1 cellular context compared by ENCODE assay signal in the genomic region with DNA sequence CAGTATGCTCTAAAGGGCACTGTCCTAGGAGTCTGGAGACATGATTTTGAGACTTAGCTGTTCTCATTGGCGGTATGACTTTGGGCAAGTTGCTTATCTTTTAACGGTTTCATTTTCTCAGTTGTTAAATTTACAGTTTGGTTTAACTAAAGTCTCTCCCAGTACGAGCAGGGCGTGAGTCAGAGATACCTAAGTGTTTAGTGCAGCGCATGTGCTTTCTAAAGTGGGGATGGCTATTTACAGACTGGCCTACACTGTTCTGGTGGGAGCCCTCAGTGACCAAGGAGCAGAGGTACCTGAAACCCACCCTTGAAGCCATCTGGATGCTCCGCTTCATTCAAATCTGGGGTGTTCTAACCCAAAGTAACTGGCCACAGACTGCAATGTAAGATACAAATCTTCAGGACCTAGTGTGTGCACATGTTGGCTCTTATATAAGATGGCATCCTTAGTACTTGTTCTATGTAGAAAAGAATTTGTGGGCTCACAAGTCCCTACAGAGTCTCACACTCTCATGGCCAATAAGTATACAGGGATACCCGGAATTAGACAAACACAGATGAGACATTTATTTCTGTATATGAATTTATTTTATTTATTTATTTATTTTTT.
TF ChIP-seq lines count a peak whose summit lies in the region.

No MANE protein-coding gene starts in this region.

TF ChIP-seq in K562, 482 proteins besides CTCF, POLR2A, EP300 and RAD21 (continues in another document):
- no peak for TF ChIP-seq BCL6 (CRISPR knock-in tag; IDR thresholded peaks at IDR 0.05)
- 0 out of 2 replicates have a peak, but pooled peaks have one; percentile 41 for TF ChIP-seq DMBX1 (CRISPR knock-in tag; IDR thresholded peaks at IDR 0.05; ENCODE audit: borderline replicate concordance)
- peak; percentile 52 for TF ChIP-seq JUND (IDR thresholded peaks at IDR 0.05; ENCODE audit: borderline replicate concordance, low read depth, low read length)
- peak; percentile 34; the same call in 1 of the 3 replicates for TF ChIP-seq JUND (tag; IDR thresholded peaks at IDR 0.05; ENCODE audit: borderline replicate concordance, low read depth, low read length)
- TF ChIP-seq FOXA3 (CRISPR knock-in tag; conservative IDR thresholded peaks at IDR 0.05 in 1 of 2, IDR thresholded peaks at IDR 0.05 in 1 of 2): peak in 1 of 2 experiments; percentile 75; a peak in 1 of 4 replicates
- peak; percentile 93 for TF ChIP-seq ZKSCAN1 (IDR thresholded peaks at IDR 0.05; ENCODE audit: low read depth, low read length)
- TF ChIP-seq ZNF274 (IDR thresholded peaks at IDR 0.05; ENCODE audit: borderline replicate concordance, low read depth, low read length): no peak
- TF ChIP-seq, protein P1, sequence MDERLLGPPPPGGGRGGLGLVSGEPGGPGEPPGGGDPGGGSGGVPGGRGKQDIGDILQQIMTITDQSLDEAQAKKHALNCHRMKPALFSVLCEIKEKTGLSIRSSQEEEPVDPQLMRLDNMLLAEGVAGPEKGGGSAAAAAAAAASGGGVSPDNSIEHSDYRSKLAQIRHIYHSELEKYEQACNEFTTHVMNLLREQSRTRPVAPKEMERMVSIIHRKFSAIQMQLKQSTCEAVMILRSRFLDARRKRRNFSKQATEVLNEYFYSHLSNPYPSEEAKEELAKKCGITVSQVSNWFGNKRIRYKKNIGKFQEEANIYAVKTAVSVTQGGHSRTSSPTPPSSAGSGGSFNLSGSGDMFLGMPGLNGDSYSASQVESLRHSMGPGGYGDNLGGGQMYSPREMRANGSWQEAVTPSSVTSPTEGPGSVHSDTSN (CRISPR knock-in tag; IDR thresholded peaks at IDR 0.05; ENCODE audit: low read depth): no peak
- TF ChIP-seq, protein P1 (tag; conservative IDR thresholded peaks at IDR 0.05; ENCODE audit: low read depth): no peak
- TF ChIP-seq MYC (IDR thresholded peaks at IDR 0.05; ENCODE audit: low read depth, low read length): peak; percentile 29; the same call in 1 of the 2 replicates
- TF ChIP-seq MYC (CRISPR knock-in tag; IDR thresholded peaks at IDR 0.05; ENCODE audit: borderline replicate concordance, low read depth): no peak
- TF ChIP-seq, protein P2, sequence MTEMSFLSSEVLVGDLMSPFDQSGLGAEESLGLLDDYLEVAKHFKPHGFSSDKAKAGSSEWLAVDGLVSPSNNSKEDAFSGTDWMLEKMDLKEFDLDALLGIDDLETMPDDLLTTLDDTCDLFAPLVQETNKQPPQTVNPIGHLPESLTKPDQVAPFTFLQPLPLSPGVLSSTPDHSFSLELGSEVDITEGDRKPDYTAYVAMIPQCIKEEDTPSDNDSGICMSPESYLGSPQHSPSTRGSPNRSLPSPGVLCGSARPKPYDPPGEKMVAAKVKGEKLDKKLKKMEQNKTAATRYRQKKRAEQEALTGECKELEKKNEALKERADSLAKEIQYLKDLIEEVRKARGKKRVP (CRISPR knock-in tag; IDR thresholded peaks at IDR 0.05): peak; percentile 50; the same call in 1 of the 2 replicates
- TF ChIP-seq ZNF184 (CRISPR knock-in tag; IDR thresholded peaks at IDR 0.05): no peak
- TF ChIP-seq GTF2A2 (tag; IDR thresholded peaks at IDR 0.05): no peak
- TF ChIP-seq DPF2 (IDR thresholded peaks at IDR 0.05): peak; percentile 43; the same call in 1 of the 2 replicates
- TF ChIP-seq, protein P3, sequence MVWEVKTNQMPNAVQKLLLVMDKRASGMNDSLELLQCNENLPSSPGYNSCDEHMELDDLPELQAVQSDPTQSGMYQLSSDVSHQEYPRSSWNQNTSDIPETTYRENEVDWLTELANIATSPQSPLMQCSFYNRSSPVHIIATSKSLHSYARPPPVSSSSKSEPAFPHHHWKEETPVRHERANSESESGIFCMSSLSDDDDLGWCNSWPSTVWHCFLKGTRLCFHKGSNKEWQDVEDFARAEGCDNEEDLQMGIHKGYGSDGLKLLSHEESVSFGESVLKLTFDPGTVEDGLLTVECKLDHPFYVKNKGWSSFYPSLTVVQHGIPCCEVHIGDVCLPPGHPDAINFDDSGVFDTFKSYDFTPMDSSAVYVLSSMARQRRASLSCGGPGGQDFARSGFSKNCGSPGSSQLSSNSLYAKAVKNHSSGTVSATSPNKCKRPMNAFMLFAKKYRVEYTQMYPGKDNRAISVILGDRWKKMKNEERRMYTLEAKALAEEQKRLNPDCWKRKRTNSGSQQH (CRISPR knock-in tag; IDR thresholded peaks at IDR 0.05): no peak
- peak; percentile 48 to 62; a peak in 3 of 4 replicates for TF ChIP-seq NRF1 (conservative IDR thresholded peaks at IDR 0.05 in 1 of 2, IDR thresholded peaks at IDR 0.05 in 1 of 2)
- no peak for TF ChIP-seq EWSR1 (IDR thresholded peaks at IDR 0.05; ENCODE audit: borderline replicate concordance, low read depth, partially characterized antibody)
- 0 out of 2 replicates have a peak, but pooled peaks have one; percentile 5 for TF ChIP-seq RBFOX2 (IDR thresholded peaks at IDR 0.05; ENCODE audit: low read depth, low read length)
- TF ChIP-seq FOXK1 (CRISPR knock-in tag; IDR thresholded peaks at IDR 0.05; ENCODE audit: borderline replicate concordance): no peak
- 0 out of 2 replicates have a peak, but pooled peaks have one; percentile 27 for TF ChIP-seq NR4A1 (CRISPR knock-in tag; IDR thresholded peaks at IDR 0.05)
- no peak for TF ChIP-seq NR4A1 (tag; IDR thresholded peaks at IDR 0.05)
- no peak for TF ChIP-seq NUFIP1 (IDR thresholded peaks at IDR 0.05; ENCODE audit: partially characterized antibody)
- TF ChIP-seq, protein P4, sequence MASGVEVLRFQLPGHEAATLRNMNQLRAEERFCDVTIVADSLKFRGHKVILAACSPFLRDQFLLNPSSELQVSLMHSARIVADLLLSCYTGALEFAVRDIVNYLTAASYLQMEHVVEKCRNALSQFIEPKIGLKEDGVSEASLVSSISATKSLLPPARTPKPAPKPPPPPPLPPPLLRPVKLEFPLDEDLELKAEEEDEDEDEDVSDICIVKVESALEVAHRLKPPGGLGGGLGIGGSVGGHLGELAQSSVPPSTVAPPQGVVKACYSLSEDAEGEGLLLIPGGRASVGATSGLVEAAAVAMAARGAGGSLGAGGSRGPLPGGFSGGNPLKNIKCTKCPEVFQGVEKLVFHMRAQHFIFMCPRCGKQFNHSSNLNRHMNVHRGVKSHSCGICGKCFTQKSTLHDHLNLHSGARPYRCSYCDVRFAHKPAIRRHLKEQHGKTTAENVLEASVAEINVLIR (CRISPR knock-in tag; IDR thresholded peaks at IDR 0.05): no peak
- no peak for TF ChIP-seq HOXB6 (CRISPR knock-in tag; IDR thresholded peaks at IDR 0.05; ENCODE audit: borderline replicate concordance)
- TF ChIP-seq, protein P5, sequence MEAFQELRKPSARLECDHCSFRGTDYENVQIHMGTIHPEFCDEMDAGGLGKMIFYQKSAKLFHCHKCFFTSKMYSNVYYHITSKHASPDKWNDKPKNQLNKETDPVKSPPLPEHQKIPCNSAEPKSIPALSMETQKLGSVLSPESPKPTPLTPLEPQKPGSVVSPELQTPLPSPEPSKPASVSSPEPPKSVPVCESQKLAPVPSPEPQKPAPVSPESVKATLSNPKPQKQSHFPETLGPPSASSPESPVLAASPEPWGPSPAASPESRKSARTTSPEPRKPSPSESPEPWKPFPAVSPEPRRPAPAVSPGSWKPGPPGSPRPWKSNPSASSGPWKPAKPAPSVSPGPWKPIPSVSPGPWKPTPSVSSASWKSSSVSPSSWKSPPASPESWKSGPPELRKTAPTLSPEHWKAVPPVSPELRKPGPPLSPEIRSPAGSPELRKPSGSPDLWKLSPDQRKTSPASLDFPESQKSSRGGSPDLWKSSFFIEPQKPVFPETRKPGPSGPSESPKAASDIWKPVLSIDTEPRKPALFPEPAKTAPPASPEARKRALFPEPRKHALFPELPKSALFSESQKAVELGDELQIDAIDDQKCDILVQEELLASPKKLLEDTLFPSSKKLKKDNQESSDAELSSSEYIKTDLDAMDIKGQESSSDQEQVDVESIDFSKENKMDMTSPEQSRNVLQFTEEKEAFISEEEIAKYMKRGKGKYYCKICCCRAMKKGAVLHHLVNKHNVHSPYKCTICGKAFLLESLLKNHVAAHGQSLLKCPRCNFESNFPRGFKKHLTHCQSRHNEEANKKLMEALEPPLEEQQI (IDR thresholded peaks at IDR 0.05): no peak
- TF ChIP-seq SMAD2 (IDR thresholded peaks at IDR 0.05; ENCODE audit: low read depth, low read length): no peak
- 0 out of 2 replicates have a peak, but pooled peaks have one; percentile 48 for TF ChIP-seq POLR2H (tag; IDR thresholded peaks at IDR 0.05; ENCODE audit: low read depth)
- TF ChIP-seq ZNF174 (CRISPR knock-in tag; IDR thresholded peaks at IDR 0.05): 0 out of 2 replicates have a peak, but pooled peaks have one; percentile 74
- TF ChIP-seq GATAD2B (IDR thresholded peaks at IDR 0.05; ENCODE audit: borderline replicate concordance): no peak
- no peak for TF ChIP-seq MTF1 (CRISPR knock-in tag; IDR thresholded peaks at IDR 0.05; ENCODE audit: borderline replicate concordance)
- TF ChIP-seq LCOR (CRISPR knock-in tag; IDR thresholded peaks at IDR 0.05): 0 out of 2 replicates have a peak, but pooled peaks have one; percentile 39
- TF ChIP-seq, protein P6, sequence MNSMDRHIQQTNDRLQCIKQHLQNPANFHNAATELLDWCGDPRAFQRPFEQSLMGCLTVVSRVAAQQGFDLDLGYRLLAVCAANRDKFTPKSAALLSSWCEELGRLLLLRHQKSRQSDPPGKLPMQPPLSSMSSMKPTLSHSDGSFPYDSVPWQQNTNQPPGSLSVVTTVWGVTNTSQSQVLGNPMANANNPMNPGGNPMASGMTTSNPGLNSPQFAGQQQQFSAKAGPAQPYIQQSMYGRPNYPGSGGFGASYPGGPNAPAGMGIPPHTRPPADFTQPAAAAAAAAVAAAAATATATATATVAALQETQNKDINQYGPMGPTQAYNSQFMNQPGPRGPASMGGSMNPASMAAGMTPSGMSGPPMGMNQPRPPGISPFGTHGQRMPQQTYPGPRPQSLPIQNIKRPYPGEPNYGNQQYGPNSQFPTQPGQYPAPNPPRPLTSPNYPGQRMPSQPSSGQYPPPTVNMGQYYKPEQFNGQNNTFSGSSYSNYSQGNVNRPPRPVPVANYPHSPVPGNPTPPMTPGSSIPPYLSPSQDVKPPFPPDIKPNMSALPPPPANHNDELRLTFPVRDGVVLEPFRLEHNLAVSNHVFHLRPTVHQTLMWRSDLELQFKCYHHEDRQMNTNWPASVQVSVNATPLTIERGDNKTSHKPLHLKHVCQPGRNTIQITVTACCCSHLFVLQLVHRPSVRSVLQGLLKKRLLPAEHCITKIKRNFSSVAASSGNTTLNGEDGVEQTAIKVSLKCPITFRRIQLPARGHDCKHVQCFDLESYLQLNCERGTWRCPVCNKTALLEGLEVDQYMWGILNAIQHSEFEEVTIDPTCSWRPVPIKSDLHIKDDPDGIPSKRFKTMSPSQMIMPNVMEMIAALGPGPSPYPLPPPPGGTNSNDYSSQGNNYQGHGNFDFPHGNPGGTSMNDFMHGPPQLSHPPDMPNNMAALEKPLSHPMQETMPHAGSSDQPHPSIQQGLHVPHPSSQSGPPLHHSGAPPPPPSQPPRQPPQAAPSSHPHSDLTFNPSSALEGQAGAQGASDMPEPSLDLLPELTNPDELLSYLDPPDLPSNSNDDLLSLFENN (IDR thresholded peaks at IDR 0.05; ENCODE audit: low read depth in 2 of 2, low read length in 2 of 2): no peak
- TF ChIP-seq ZNF57 (CRISPR knock-in tag; IDR thresholded peaks at IDR 0.05): 0 out of 2 replicates have a peak, but pooled peaks have one; percentile 52
- TF ChIP-seq, protein P7, sequence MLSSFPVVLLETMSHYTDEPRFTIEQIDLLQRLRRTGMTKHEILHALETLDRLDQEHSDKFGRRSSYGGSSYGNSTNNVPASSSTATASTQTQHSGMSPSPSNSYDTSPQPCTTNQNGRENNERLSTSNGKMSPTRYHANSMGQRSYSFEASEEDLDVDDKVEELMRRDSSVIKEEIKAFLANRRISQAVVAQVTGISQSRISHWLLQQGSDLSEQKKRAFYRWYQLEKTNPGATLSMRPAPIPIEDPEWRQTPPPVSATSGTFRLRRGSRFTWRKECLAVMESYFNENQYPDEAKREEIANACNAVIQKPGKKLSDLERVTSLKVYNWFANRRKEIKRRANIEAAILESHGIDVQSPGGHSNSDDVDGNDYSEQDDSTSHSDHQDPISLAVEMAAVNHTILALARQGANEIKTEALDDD (IDR thresholded peaks at IDR 0.05): peak; percentile 79
- TF ChIP-seq, protein P8, sequence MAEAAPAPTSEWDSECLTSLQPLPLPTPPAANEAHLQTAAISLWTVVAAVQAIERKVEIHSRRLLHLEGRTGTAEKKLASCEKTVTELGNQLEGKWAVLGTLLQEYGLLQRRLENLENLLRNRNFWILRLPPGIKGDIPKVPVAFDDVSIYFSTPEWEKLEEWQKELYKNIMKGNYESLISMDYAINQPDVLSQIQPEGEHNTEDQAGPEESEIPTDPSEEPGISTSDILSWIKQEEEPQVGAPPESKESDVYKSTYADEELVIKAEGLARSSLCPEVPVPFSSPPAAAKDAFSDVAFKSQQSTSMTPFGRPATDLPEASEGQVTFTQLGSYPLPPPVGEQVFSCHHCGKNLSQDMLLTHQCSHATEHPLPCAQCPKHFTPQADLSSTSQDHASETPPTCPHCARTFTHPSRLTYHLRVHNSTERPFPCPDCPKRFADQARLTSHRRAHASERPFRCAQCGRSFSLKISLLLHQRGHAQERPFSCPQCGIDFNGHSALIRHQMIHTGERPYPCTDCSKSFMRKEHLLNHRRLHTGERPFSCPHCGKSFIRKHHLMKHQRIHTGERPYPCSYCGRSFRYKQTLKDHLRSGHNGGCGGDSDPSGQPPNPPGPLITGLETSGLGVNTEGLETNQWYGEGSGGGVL (CRISPR knock-in tag; IDR thresholded peaks at IDR 0.05): no peak
- TF ChIP-seq EP400 (IDR thresholded peaks at IDR 0.05): peak; percentile 25; the same call in 1 of the 2 replicates
- TF ChIP-seq ZNF324 (CRISPR knock-in tag; IDR thresholded peaks at IDR 0.05): no peak
- TF ChIP-seq BRF1 (IDR thresholded peaks at IDR 0.05; ENCODE audit: borderline replicate concordance, extremely low read depth, insufficient read length): no peak
- no peak for TF ChIP-seq SMARCC2 (IDR thresholded peaks at IDR 0.05; ENCODE audit: low read depth)
- TF ChIP-seq KLF16 (IDR thresholded peaks at IDR 0.05): no peak
- no peak for TF ChIP-seq NCOA2 (IDR thresholded peaks at IDR 0.05; ENCODE audit: partially characterized antibody in 2 of 2)
